Comparison of ENCODE assay signal across 22 cellular contexts in genomic region chr16:3589441-3589921, GRCh38. TPM values are rescaled to one million over a fixed set of nuclear protein-coding genes. Genes with fewer than 3 reads are reported as not detected.
DNase-seq lines count a peak whose midpoint lies in the region; ATAC-seq and TF ChIP-seq lines count a peak whose summit lies in the region.
"Had no signal": no experiment of that assay in that cellular context is flagged by ENCODE, and none has a peak within 500 bp of the region (broad histone marks: within the 10 kb centered on the region; RNA-seq: fewer than 3 reads in every experiment).

No MANE protein-coding gene starts in this region.

- H2BK15ac ChIP-seq in neuronal stem cell (ENCODE audit: low read length), result no peak overlapping the region

- no peaks in the 10 kb centered on the region for H3K27me3 ChIP-seq in BLaER1 treated with 17β-estradiol and CSF1 and Interleukin-3, amounts not matched to agents 10 nM and 100 nM
- H3K27me3 ChIP-seq in H7 (ENCODE audit: control insufficient read depth, insufficient read depth, low read length) (no peaks in the 10 kb centered on the region), neuronal stem cell (ENCODE audit: control insufficient read depth in 3 of 3, insufficient read depth in 3 of 3, low read depth in 1 of 3, low read length in 3 of 3) (peaks cover 0 to 2% (median 0%) of the 10 kb centered on the region in 3 experiments)
- H3K27me3 ChIP-seq: heart right ventricle, MG63, stomach had no signal

- H2BK5ac ChIP-seq in neuronal stem cell (ENCODE audit: low read length), result peak overlapping the region; percentile 21

- H3K4me1 ChIP-seq in BLaER1 treated with 17β-estradiol and CSF1 and Interleukin-3, amounts not matched to agents 10 nM and 100 nM, result peaks cover 63 to 100% (median 79%) of the 10 kb centered on the region in 10 experiments
- no peaks in the 10 kb centered on the region for H3K4me1 ChIP-seq in neuronal stem cell (ENCODE audit: control insufficient read depth in 2 of 2, insufficient read depth in 1 of 2, low read depth in 1 of 2, low read length in 2 of 2)

- peak overlapping the region; percentile 45 to 96 (median 85); a peak in 21 of 22 replicates for H3K27ac ChIP-seq in BLaER1 treated with 17β-estradiol and CSF1 and Interleukin-3, amounts not matched to agents 10 nM and 100 nM
- H3K27ac ChIP-seq in neuronal stem cell (replicated peaks; ENCODE audit: low read length), result no peak overlapping the region
- H3K27ac ChIP-seq: RWPE1, stomach had no signal

- no peak for ATAC-seq in HG02840 (IDR thresholded peaks at IDR 0.05; ENCODE audit: low FRiP score, unreplicated experiment)

- no peak overlapping the region for H4K91ac ChIP-seq in neuronal stem cell (ENCODE audit: low read depth, low read length, poor library complexity)

- no peak overlapping the region for H3K14ac ChIP-seq in neuronal stem cell (ENCODE audit: low read length)

- no peak overlapping the region for H2BK12ac ChIP-seq in neuronal stem cell (ENCODE audit: low read length)

- H3K23ac ChIP-seq in neuronal stem cell (ENCODE audit: low read depth, low read length, poor library complexity), result peak overlapping the region; percentile 69

- H3K36me3 ChIP-seq in BLaER1 treated with 17β-estradiol and CSF1 and Interleukin-3, amounts not matched to agents 10 nM and 100 nM, result peaks cover 0 to 45% (median 16%) of the 10 kb centered on the region in 11 experiments; a peak in 19 of 22 replicates
- H3K36me3 ChIP-seq in H7 (replicated peaks; ENCODE audit: control insufficient read depth, insufficient read depth, low read length), result peaks cover 3% of the 10 kb centered on the region
- peaks cover 16 to 75% of the 10 kb centered on the region in 2 donors for H3K36me3 ChIP-seq in neuronal stem cell (replicated peaks in 1 of 2; ENCODE audit: control insufficient read depth in 2 of 2, insufficient read depth in 2 of 2, low read length in 2 of 2)

- H3K9ac ChIP-seq in BLaER1 treated with 17β-estradiol and CSF1 and Interleukin-3, amounts not matched to agents 10 nM and 100 nM, result peak overlapping the region; percentile 67 to 87 (median 80)
- no peak overlapping the region for H3K9ac ChIP-seq in neuronal stem cell (ENCODE audit: low read depth, low read length, poor library complexity)

- H3K79me1 ChIP-seq in neuronal stem cell (ENCODE audit: low read depth, low read length), result no peaks in the 10 kb centered on the region

- no peaks in the 10 kb centered on the region for H3K9me3 ChIP-seq in BLaER1 treated with 17β-estradiol and CSF1 and Interleukin-3, amounts not matched to agents 10 nM and 100 nM (replicated peaks in 1 of 11)
- H3K9me3 ChIP-seq in neuronal stem cell (replicated peaks in 1 of 2; ENCODE audit: control insufficient read depth in 2 of 2, insufficient read depth in 1 of 2, low read depth in 1 of 2, low read length in 2 of 2), result no peaks in the 10 kb centered on the region
- H3K9me3 ChIP-seq: heart right ventricle, MG63, stomach had no signal

- peak; percentile 64 for DNase-seq in H7
- DNase-seq in erythroblast (lab: John Stamatoyannopoulos, UW), result peak; percentile 45 to 66
- no peak for DNase-seq in neuronal stem cell (ENCODE audit: low spot score)
- DNase-seq in activated CD4-positive, alpha-beta T cell treated with anti-CD3 and anti-CD28 coated beads, Interleukin-2, amount 50 U/mL, for 4 hours, result no peak
- no peak for DNase-seq in NCI-H1092 treated with DMSO at 0.1 percent for 48 hours (lab: John Stamatoyannopoulos, UW)
- DNase-seq: activated CD4-positive, CD25-positive, alpha-beta regulatory T cell treated with anti-CD3 and anti-CD28 coated beads, Interleukin-2, amount 50 U/mL, for 72 hours; activated T-cell treated with anti-CD3 and anti-CD28 coated beads, Interleukin-2, amount 50 U/mL, for 24 hours; CD4-positive, CD25-positive, alpha-beta regulatory T cell; cortex of kidney; DMS 273 treated with DMSO at 0.1 percent for 48 hours; HCEC 1CT; heart right ventricle; MG63; NCI-H1694; NCI-H526 treated with DMSO at 0.1 percent for 48 hours; occipital lobe; retina; stomach had no signal

- no peak overlapping the region for H2BK120ac ChIP-seq in neuronal stem cell (ENCODE audit: low read depth, low read length)

- peak overlapping the region; percentile 41 to 79 (median 64); a peak in 19 of 20 replicates for H3K4me3 ChIP-seq in BLaER1 treated with 17β-estradiol and CSF1 and Interleukin-3, amounts not matched to agents 10 nM and 100 nM
- no peak overlapping the region for H3K4me3 ChIP-seq in H7 (ENCODE audit: insufficient read depth, low read depth, low read length)
- H3K4me3 ChIP-seq in neuronal stem cell (ENCODE audit: low read length in 2 of 2), result no peak overlapping the region
- H3K4me3 ChIP-seq: MG63, stomach had no signal

- TF ChIP-seq POLR2A in erythroblast (IDR thresholded peaks at IDR 0.05; ENCODE audit: low read length), result no peak

- no peak overlapping the region for H2AFZ ChIP-seq in neuronal stem cell (ENCODE audit: low read length)

- H4K20me1 ChIP-seq in BLaER1 treated with 17β-estradiol and CSF1 and Interleukin-3, amounts not matched to agents 10 nM and 100 nM, result peaks cover 0 to 30% (median 0%) of the 10 kb centered on the region in 11 experiments; a peak in 5 of 22 replicates

- no peak overlapping the region for H4K8ac ChIP-seq in neuronal stem cell (ENCODE audit: low read depth, low read length)

- peak overlapping the region; percentile 87 to 100 (median 96) for H3K4me2 ChIP-seq in BLaER1 treated with 17β-estradiol and CSF1 and Interleukin-3, amounts not matched to agents 10 nM and 100 nM
- H3K4me2 ChIP-seq in neuronal stem cell (ENCODE audit: insufficient read depth, low read length, poor library complexity, severe bottlenecking), result no peak overlapping the region

- WGBS in neuronal stem cell (ENCODE audit: extremely low coverage in 2 of 2, insufficient read length in 2 of 2, insufficient replicate concordance in 1 of 2), 2 donors, result no CpG with 5 or more reads among the region's 27 CpGs

- no peak overlapping the region for H2AK5ac ChIP-seq in neuronal stem cell (ENCODE audit: low read depth, low read length)

- no peak overlapping the region for H3K4ac ChIP-seq in neuronal stem cell (ENCODE audit: low read length)

- no peak overlapping the region for H3K18ac ChIP-seq in neuronal stem cell (ENCODE audit: low read length)

RNA-seq across cellular contexts. Expression of gene NLRC3, which starts 12.3 kb away (rescaled TPM):
- total RNA-seq in H7 (2014; rRNA removed; shearing (Covaris generic)), result 0.03 and 0.11 TPM in 2 replicates
- 0.10 TPM for polyA plus RNA-seq in neuronal stem cell (2013, experiment 1 of 2)
- 0.06 TPM for polyA plus RNA-seq in neuronal stem cell (2013, experiment 2 of 2)
- total RNA-seq: myocyte had no signal

RNA-seq across cellular contexts. Expression of gene SLX4, which starts 21.9 kb away (rescaled TPM):
- 8.4 and 11.3 TPM in 2 replicates for total RNA-seq in H7 (2014; rRNA removed; shearing (Covaris generic))
- 5.9 TPM for polyA plus RNA-seq in neuronal stem cell (2013, experiment 1 of 2)
- polyA plus RNA-seq in neuronal stem cell (2013, experiment 2 of 2), result 5.9 TPM

Comparison
In these comparisons a context has a peak if more than half of its experiments do, and no peak if none do; other contexts are left out.
1. H3K4me3 ChIP-seq: peak in BLaER1 treated with 17β-estradiol and CSF1 and Interleukin-3, amounts not matched to agents 10 nM and 100 nM (10 of 10); none in H7 (single experiment) and neuronal stem cell (0 of 2).
2. DNase-seq: peak in H7 (single experiment) and erythroblast (2 of 2); none in neuronal stem cell (single experiment), activated CD4-positive, alpha-beta T cell treated with anti-CD3 and anti-CD28 coated beads, Interleukin-2, amount 50 U/mL, for 4 hours (0 of 2) and NCI-H1092 treated with DMSO at 0.1 percent for 48 hours (single experiment).